In genomic region chr21:16534408-16535099, GRCh38 we compare ENCODE assay signal across 8 cellular contexts.
DNase-seq lines count a peak whose midpoint lies in the region; ATAC-seq, FAIRE-seq and TF ChIP-seq lines count a peak whose summit lies in the region.

No MANE protein-coding gene starts in this region.

- FAIRE-seq in GM12892 (lab: Jason Lieb, UNC), result no peak

- peak overlapping the region; percentile 2 for H3K27ac Mint-ChIP-seq in osteocyte (ENCODE audit: unreplicated experiment)

- H3K36me3 Mint-ChIP-seq in osteocyte (ENCODE audit: unreplicated experiment), result peaks cover 13% of the 10 kb centered on the region

- no peak overlapping the region for H3K4me3 Mint-ChIP-seq in osteocyte (ENCODE audit: unreplicated experiment)

- DNase-seq in fibroblast of peridontal ligament (ENCODE audit: extremely low read depth) (peak; percentile 94), osteocyte (ENCODE audit: extremely low spot score, unreplicated experiment) (no peak), SHP77 treated with DMSO at 0.1 percent for 48 hours (lab: John Stamatoyannopoulos, UW) (no peak), GM12892 (ENCODE audit: insufficient read length) (no peak)
- DNase-seq in activated CD4-positive, CD25-positive, alpha-beta regulatory T cell treated with anti-CD3 and anti-CD28 coated beads, Interleukin-2, amount 50 U/mL, for 72 hours, result no peak

- TF ChIP-seq CTCF in C4-2B (conservative IDR thresholded peaks at IDR 0.05), result no peak
- no peak for TF ChIP-seq CTCF in osteocyte (IDR thresholded peaks at IDR 0.05)

- H3K27me3 Mint-ChIP-seq in osteocyte (ENCODE audit: unreplicated experiment), result no peaks in the 10 kb centered on the region

- H3K9me3 Mint-ChIP-seq in osteocyte (ENCODE audit: unreplicated experiment), result peaks cover 12% of the 10 kb centered on the region

- H3K4me1 Mint-ChIP-seq in osteocyte (ENCODE audit: unreplicated experiment), result peaks cover 31% of the 10 kb centered on the region

- ATAC-seq in GM21786 (IDR thresholded peaks at IDR 0.05; ENCODE audit: unreplicated experiment), result no peak

- peak overlapping the region; percentile 59; the same call in 1 of the 2 replicates for H3K27ac ChIP-seq in C4-2B

- TF ChIP-seq POLR2A in GM12892 (IDR thresholded peaks at IDR 0.05; ENCODE audit: low read depth, low read length), result no peak

TF ChIP-seq in PFSK-1, 5 proteins besides CTCF, POLR2A, EP300 and RAD21:
- TF ChIP-seq REST (IDR thresholded peaks at IDR 0.05; ENCODE audit: insufficient read depth in 1 of 2, low read depth in 2 of 2, low read length in 2 of 2) (peak in 1 of 2 experiments; percentile 23; a peak in 1 of 4 replicates), TAF1 (IDR thresholded peaks at IDR 0.05; ENCODE audit: borderline replicate concordance, insufficient read depth, low read length) (no peak), SIN3A (IDR thresholded peaks at IDR 0.05; ENCODE audit: borderline replicate concordance, insufficient read depth, low read length) (peak; percentile 54; the same call in 1 of the 2 replicates), FOXP2 (optimal IDR thresholded peaks at IDR 0.05; ENCODE audit: borderline replicate concordance, extremely low read depth, extremely low read length, insufficient read depth) (no peak), POLR2AphosphoS5 (IDR thresholded peaks at IDR 0.05; ENCODE audit: low read depth, low read length) (peak; percentile 37)
